8 cellular contexts compared by ENCODE assay signal in the genomic region with DNA sequence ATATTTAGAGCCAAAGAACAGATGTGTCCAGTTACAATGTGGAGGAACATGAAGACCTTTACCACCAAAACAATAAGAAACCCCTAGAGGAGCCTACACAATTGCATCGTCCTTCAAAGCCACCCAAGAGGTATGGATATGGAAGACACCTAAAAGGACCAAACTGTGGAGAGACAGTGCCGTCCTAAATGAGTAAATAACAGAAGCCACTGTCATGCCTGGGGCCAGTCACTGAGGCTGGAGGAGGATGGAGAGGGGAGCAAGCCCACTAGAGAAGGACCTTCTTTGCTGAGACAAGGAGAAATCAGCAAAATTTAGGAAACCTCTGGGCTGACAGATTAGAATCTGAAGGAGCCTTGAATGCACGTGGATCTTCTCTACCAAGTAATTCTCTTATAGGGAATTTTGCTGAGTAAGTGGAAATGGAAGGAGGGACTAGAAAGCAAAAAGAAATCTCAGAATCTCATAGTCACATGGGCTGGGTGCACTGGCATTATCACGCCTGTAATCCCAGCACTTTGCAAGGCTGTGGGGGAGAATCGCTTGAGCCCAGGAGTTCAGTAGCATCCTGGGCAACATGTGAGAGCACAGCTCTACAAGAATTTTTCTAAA. TPM values are rescaled to one million over a fixed set of nuclear protein-coding genes. Genes with fewer than 3 reads are reported as not detected.
"Had no signal": no experiment of that assay in that cellular context is flagged by ENCODE, and none has a peak within 500 bp of the region (broad histone marks: within the 10 kb centered on the region; RNA-seq: fewer than 3 reads in every experiment).

No MANE protein-coding gene starts in this region.

- H2AFZ ChIP-seq: GM23338 had no signal

- H3K4me2 ChIP-seq: GM23338 had no signal

- DNase-seq: H7, HFFc6, KG1 had no signal

- H3K27ac Mint-ChIP-seq: GM23338, HFFc6, IgD-negative memory B cell had no signal

- H3K4me3 Mint-ChIP-seq: GM23338, HFFc6 had no signal

- H3K27ac ChIP-seq: HL-60 had no signal

- ATAC-seq: GM23338, HCT116 had no signal

- H3K4me3 ChIP-seq: GM23338, HAP-1 had no signal

- H3K4me1 ChIP-seq: HAP-1 had no signal

- H3K4me1 Mint-ChIP-seq: GM23338, IgD-negative memory B cell had no signal

RNA-seq across cellular contexts. Expression of gene PLEKHG4B, which starts 27.6 kb away (rescaled TPM):
- polyA plus RNA-seq: IgD-negative memory B cell had no signal
